Comparison of ENCODE assay signal across 1 cellular context in genomic region chr14:65948302-65948701, GRCh38.
TF ChIP-seq lines count a peak whose summit lies in the region.

No MANE protein-coding gene starts in this region.

TF ChIP-seq in GM23338, 12 proteins besides CTCF, POLR2A, EP300 and RAD21:
- TF ChIP-seq ZNF462 (CRISPR knock-in tag; IDR thresholded peaks at IDR 0.05) (no peak), JUNB (IDR thresholded peaks at IDR 0.05; ENCODE audit: unreplicated experiment) (no peak), STAT1 (IDR thresholded peaks at IDR 0.05; ENCODE audit: unreplicated experiment) (no peak), EZH2 (IDR thresholded peaks at IDR 0.05; ENCODE audit: low read depth, unreplicated experiment) (no peak)
